1 cellular context compared by ENCODE assay signal in the genomic region with DNA sequence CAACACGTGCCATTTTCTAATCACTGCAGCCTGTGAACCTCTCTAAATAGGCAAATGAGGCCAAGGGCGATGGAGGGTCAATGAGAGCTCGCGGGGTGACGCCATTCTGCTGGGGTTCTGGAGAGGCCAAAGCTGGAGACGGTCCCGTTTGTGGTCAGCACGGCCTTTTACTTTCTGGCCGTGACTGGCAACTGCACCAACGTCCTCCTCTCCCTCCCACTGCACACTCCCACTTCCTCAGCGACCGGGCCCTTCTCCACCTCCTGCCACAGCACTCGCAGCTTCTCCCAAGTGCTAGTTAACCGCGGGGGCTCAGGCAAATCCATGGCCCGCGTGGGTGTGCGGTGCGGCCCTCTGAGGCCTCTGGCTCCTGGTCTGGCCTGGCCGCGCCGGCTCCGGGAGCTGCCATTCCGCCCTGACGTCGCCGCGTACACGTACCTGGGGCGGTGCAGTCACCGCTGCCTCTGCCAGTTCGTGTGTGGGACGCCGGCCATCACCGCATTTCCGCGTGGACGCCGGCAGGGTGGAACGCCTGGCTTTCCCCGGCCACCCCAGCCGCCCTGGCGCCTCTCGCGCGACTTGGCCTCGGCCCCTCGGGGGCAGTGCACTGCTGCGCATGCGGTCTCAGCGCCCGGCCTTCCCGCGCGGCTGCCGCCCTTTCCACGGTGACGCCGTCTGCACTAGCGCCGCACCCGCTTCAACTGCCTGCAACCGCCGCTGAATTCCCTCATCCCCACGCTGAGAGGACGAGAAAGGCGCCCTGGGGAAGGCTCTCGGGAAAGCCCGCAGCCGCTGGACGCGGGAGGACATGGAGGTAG.
TF ChIP-seq lines count a peak whose summit lies in the region.

No MANE protein-coding gene starts in this region.

TF ChIP-seq in GM23338, 12 proteins besides CTCF, POLR2A, EP300 and RAD21:
- no peak for TF ChIP-seq ZNF462 (CRISPR knock-in tag; IDR thresholded peaks at IDR 0.05)
- TF ChIP-seq ZNF114 (CRISPR knock-in tag; IDR thresholded peaks at IDR 0.05): no peak
- TF ChIP-seq JUNB (IDR thresholded peaks at IDR 0.05; ENCODE audit: unreplicated experiment): no peak
- TF ChIP-seq, protein P1, sequence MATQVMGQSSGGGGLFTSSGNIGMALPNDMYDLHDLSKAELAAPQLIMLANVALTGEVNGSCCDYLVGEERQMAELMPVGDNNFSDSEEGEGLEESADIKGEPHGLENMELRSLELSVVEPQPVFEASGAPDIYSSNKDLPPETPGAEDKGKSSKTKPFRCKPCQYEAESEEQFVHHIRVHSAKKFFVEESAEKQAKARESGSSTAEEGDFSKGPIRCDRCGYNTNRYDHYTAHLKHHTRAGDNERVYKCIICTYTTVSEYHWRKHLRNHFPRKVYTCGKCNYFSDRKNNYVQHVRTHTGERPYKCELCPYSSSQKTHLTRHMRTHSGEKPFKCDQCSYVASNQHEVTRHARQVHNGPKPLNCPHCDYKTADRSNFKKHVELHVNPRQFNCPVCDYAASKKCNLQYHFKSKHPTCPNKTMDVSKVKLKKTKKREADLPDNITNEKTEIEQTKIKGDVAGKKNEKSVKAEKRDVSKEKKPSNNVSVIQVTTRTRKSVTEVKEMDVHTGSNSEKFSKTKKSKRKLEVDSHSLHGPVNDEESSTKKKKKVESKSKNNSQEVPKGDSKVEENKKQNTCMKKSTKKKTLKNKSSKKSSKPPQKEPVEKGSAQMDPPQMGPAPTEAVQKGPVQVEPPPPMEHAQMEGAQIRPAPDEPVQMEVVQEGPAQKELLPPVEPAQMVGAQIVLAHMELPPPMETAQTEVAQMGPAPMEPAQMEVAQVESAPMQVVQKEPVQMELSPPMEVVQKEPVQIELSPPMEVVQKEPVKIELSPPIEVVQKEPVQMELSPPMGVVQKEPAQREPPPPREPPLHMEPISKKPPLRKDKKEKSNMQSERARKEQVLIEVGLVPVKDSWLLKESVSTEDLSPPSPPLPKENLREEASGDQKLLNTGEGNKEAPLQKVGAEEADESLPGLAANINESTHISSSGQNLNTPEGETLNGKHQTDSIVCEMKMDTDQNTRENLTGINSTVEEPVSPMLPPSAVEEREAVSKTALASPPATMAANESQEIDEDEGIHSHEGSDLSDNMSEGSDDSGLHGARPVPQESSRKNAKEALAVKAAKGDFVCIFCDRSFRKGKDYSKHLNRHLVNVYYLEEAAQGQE (IDR thresholded peaks at IDR 0.05; ENCODE audit: unreplicated experiment): no peak
- no peak for TF ChIP-seq EZH2phosphoT487 (IDR thresholded peaks at IDR 0.05; ENCODE audit: unreplicated experiment)
- no peak for TF ChIP-seq ETS1 (IDR thresholded peaks at IDR 0.05)
- no peak for TF ChIP-seq EZH2 (IDR thresholded peaks at IDR 0.05; ENCODE audit: low read depth, unreplicated experiment)
- TF ChIP-seq CREB1 (CRISPR knock-in tag; IDR thresholded peaks at IDR 0.05; ENCODE audit: low read depth): no peak
- TF ChIP-seq NANOG (IDR thresholded peaks at IDR 0.05; ENCODE audit: borderline replicate concordance): no peak
- no peak for TF ChIP-seq POLR2AphosphoS5 (IDR thresholded peaks at IDR 0.05; ENCODE audit: low read depth)
- TF ChIP-seq ZNF331 (CRISPR knock-in tag; IDR thresholded peaks at IDR 0.05; ENCODE audit: low read depth): no peak
- no peak for TF ChIP-seq STAT1 (IDR thresholded peaks at IDR 0.05; ENCODE audit: unreplicated experiment)
